In the genomic region with DNA sequence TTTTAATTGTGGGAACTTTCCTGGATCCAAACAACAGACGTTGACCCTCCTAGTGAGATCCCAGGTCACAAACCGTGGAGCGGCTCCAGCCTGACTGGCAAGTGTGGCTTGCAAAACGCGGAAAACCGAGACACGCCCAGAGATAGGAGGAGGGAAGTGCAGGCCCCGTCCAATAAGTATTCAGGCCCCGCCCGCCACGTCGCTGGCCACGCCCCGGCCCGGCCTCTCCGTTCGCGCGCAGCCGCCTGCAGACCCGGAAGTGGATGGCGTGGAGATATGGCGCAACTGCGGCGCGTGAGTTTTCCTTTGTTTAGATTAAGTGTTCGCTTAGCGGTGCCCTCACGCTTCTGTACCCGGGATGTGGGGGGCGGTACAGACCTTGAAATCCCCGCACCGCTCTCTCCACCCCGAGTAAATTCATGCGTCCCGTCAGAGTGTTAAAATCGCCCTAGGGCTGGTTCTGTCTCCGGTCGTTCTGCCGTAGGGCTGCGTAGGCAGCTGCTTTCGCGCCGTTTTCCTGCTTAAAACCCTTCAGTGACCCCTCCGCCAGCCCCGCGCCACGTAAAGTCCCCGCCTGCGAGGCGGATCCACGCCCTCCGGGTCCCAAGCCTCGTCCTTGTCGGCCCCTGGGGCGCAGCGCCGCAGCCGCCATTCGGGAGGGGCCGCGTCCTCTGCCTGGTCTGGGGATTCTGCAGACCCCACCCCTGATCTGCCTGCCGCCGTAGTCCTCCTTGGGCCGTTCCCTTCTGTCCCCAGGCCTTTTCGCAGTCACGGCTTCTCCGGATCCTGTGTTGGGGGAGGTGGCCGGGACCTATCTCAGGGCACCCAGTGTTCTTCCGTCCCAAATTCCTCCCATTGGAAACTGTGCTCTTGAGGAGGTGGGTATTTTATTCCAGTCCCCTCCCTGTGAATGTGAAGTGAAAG, we compare ENCODE assay signal across 1 cellular context.
TF ChIP-seq lines count a peak whose summit lies in the region.

A gene (plus strand): TSS at position 250 of the 924 bp plus-strand sequence. CDS start 27 bp downstream, at position 277.

TF ChIP-seq in GM12878, 131 proteins besides CTCF, POLR2A, EP300 and RAD21 (continued from another document):
- TF ChIP-seq, protein P1, sequence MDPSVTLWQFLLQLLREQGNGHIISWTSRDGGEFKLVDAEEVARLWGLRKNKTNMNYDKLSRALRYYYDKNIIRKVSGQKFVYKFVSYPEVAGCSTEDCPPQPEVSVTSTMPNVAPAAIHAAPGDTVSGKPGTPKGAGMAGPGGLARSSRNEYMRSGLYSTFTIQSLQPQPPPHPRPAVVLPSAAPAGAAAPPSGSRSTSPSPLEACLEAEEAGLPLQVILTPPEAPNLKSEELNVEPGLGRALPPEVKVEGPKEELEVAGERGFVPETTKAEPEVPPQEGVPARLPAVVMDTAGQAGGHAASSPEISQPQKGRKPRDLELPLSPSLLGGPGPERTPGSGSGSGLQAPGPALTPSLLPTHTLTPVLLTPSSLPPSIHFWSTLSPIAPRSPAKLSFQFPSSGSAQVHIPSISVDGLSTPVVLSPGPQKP (IDR thresholded peaks at IDR 0.05; ENCODE audit: low read depth, low read length): peak; percentile 70
- TF ChIP-seq, protein P2, sequence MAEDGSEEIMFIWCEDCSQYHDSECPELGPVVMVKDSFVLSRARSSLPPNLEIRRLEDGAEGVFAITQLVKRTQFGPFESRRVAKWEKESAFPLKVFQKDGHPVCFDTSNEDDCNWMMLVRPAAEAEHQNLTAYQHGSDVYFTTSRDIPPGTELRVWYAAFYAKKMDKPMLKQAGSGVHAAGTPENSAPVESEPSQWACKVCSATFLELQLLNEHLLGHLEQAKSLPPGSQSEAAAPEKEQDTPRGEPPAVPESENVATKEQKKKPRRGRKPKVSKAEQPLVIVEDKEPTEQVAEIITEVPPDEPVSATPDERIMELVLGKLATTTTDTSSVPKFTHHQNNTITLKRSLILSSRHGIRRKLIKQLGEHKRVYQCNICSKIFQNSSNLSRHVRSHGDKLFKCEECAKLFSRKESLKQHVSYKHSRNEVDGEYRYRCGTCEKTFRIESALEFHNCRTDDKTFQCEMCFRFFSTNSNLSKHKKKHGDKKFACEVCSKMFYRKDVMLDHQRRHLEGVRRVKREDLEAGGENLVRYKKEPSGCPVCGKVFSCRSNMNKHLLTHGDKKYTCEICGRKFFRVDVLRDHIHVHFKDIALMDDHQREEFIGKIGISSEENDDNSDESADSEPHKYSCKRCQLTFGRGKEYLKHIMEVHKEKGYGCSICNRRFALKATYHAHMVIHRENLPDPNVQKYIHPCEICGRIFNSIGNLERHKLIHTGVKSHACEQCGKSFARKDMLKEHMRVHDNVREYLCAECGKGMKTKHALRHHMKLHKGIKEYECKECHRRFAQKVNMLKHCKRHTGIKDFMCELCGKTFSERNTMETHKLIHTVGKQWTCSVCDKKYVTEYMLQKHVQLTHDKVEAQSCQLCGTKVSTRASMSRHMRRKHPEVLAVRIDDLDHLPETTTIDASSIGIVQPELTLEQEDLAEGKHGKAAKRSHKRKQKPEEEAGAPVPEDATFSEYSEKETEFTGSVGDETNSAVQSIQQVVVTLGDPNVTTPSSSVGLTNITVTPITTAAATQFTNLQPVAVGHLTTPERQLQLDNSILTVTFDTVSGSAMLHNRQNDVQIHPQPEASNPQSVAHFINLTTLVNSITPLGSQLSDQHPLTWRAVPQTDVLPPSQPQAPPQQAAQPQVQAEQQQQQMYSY (CRISPR knock-in tag; IDR thresholded peaks at IDR 0.05): no peak
- TF ChIP-seq RUNX3 (IDR thresholded peaks at IDR 0.05; ENCODE audit: low read length) (peak; percentile 16), NR2C1 (IDR thresholded peaks at IDR 0.05) (peak; percentile 56), ZNF384 (IDR thresholded peaks at IDR 0.05; ENCODE audit: borderline replicate concordance, low read depth, low read length) (no peak), MEF2A (IDR thresholded peaks at IDR 0.05; ENCODE audit: insufficient read depth, low read depth, low read length) (no peak), NRF1 (conservative IDR thresholded peaks at IDR 0.05; ENCODE audit: low read depth, low read length) (peak; percentile 65), NFIC (IDR thresholded peaks at IDR 0.05; ENCODE audit: low read depth, low read length) (no peak), DPF2 (IDR thresholded peaks at IDR 0.05) (no peak), TARDBP (IDR thresholded peaks at IDR 0.05; ENCODE audit: borderline replicate concordance) (no peak), SUZ12 (IDR thresholded peaks at IDR 0.05; ENCODE audit: unreplicated experiment) (no peak), CHD2 (IDR thresholded peaks at IDR 0.05; ENCODE audit: borderline replicate concordance, low read depth, low read length) (peak; percentile 33; the same call in 1 of the 2 replicates), HDAC6 (IDR thresholded peaks at IDR 0.05; ENCODE audit: unreplicated experiment) (no peak), SIN3A (IDR thresholded peaks at IDR 0.05; ENCODE audit: low read depth, low read length) (peak; percentile 93), BRCA1 (IDR thresholded peaks at IDR 0.05; ENCODE audit: low read depth, low read length) (no peak; the same call in 1 of the 2 replicates), EGR1 (IDR thresholded peaks at IDR 0.05; ENCODE audit: borderline replicate concordance in 1 of 2, low read depth in 2 of 2, low read length in 2 of 2) (peak in 1 of 2 experiments; percentile 35; a peak in 1 of 3 replicates)
- TF ChIP-seq, protein P3, sequence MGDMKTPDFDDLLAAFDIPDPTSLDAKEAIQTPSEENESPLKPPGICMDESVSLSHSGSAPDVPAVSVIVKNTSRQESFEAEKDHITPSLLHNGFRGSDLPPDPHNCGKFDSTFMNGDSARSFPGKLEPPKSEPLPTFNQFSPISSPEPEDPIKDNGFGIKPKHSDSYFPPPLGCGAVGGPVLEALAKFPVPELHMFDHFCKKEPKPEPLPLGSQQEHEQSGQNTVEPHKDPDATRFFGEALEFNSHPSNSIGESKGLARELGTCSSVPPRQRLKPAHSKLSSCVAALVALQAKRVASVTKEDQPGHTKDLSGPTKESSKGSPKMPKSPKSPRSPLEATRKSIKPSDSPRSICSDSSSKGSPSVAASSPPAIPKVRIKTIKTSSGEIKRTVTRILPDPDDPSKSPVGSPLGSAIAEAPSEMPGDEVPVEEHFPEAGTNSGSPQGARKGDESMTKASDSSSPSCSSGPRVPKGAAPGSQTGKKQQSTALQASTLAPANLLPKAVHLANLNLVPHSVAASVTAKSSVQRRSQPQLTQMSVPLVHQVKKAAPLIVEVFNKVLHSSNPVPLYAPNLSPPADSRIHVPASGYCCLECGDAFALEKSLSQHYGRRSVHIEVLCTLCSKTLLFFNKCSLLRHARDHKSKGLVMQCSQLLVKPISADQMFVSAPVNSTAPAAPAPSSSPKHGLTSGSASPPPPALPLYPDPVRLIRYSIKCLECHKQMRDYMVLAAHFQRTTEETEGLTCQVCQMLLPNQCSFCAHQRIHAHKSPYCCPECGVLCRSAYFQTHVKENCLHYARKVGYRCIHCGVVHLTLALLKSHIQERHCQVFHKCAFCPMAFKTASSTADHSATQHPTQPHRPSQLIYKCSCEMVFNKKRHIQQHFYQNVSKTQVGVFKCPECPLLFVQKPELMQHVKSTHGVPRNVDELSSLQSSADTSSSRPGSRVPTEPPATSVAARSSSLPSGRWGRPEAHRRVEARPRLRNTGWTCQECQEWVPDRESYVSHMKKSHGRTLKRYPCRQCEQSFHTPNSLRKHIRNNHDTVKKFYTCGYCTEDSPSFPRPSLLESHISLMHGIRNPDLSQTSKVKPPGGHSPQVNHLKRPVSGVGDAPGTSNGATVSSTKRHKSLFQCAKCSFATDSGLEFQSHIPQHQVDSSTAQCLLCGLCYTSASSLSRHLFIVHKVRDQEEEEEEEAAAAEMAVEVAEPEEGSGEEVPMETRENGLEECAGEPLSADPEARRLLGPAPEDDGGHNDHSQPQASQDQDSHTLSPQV (IDR thresholded peaks at IDR 0.05): no peak
